23 cellular contexts compared by ENCODE assay signal in genomic region chr1:186739515-186739914, GRCh38. TPM values are rescaled to one million over a fixed set of nuclear protein-coding genes. Genes with fewer than 3 reads are reported as not detected.
DNase-seq lines count a peak whose midpoint lies in the region; ATAC-seq and TF ChIP-seq lines count a peak whose summit lies in the region.
"Had no signal": no experiment of that assay in that cellular context is flagged by ENCODE, and none has a peak within 500 bp of the region (broad histone marks: within the 10 kb centered on the region; RNA-seq: fewer than 3 reads in every experiment).

No MANE protein-coding gene starts in this region.

- no peak overlapping the region for H3K4ac ChIP-seq in neuronal stem cell (ENCODE audit: low read length)

- H4K91ac ChIP-seq in neuronal stem cell (ENCODE audit: low read depth, low read length, poor library complexity): no peak overlapping the region

- no peaks in the 10 kb centered on the region for H4K20me1 ChIP-seq in mammary epithelial cell (ENCODE audit: insufficient read depth, low read length)

- 87% methylated on average over 4 of the region's 4 CpGs for WGBS in mammary epithelial cell (ENCODE audit: low coverage, missing lambda C conversion rate)
- no CpG with 5 or more reads among the region's 4 CpGs for WGBS in neuronal stem cell (ENCODE audit: extremely low coverage in 2 of 2, insufficient read length in 2 of 2, insufficient replicate concordance in 1 of 2), 2 donors

- no peak overlapping the region for H2AK5ac ChIP-seq in neuronal stem cell (ENCODE audit: low read depth, low read length)

- H3K27ac ChIP-seq in mammary epithelial cell (ENCODE audit: insufficient read depth, low read depth, low read length) (peak overlapping the region; percentile 7), neuronal stem cell (replicated peaks; ENCODE audit: low read length) (no peak overlapping the region)
- H3K27ac ChIP-seq: C4-2B, GM23248 had no signal

- H3K9ac ChIP-seq in mammary epithelial cell (ENCODE audit: insufficient read depth, low read length) (no peak overlapping the region), neuronal stem cell (ENCODE audit: low read depth, low read length, poor library complexity) (no peak overlapping the region)
- H3K9ac ChIP-seq: GM23248 had no signal

- no peaks in the 10 kb centered on the region for H3K36me3 ChIP-seq in mammary epithelial cell (ENCODE audit: insufficient read depth, low read length)
- H3K36me3 ChIP-seq in neuronal stem cell (replicated peaks in 1 of 2; ENCODE audit: control insufficient read depth in 2 of 2, insufficient read depth in 2 of 2, low read length in 2 of 2): no peaks in the 10 kb centered on the region
- H3K36me3 ChIP-seq: HAP-1, MG63 had no signal

- no peaks in the 10 kb centered on the region for H3K9me3 Mint-ChIP-seq in activated T-cell treated with anti-CD3 and anti-CD28 coated beads, Interleukin-2, amount 50 U/mL, for 24 hours
- no peaks in the 10 kb centered on the region for H3K9me3 Mint-ChIP-seq in activated T-cell treated with anti-CD3 and anti-CD28 coated beads, Interleukin-2, amount 50 U/mL, for 4 hours
- H3K9me3 Mint-ChIP-seq in stimulated activated effector memory CD8-positive, alpha-beta T cell treated with anti-CD3 and anti-CD28 coated beads, Interleukin-12 subunit alpha, Interleukin-12 subunit beta, amount 100 ng/mL, for 72 hours: peaks cover 11% of the 10 kb centered on the region

- dilution Hi-C loops in mammary epithelial cell (cut with HindIII; ENCODE audit: low sequenced_read_pairs): no loop called here

- no peak for DNase-seq in activated T-cell treated with anti-CD3 and anti-CD28 coated beads, Interleukin-2, amount 50 U/mL, for 24 hours
- DNase-seq in activated T-cell treated with anti-CD3 and anti-CD28 coated beads, Interleukin-2, amount 50 U/mL, for 4 hours: no peak
- DNase-seq in KBM-7 (peak; percentile 3), mammary epithelial cell (peak; percentile 40), neuronal stem cell (ENCODE audit: low spot score) (no peak), DMS53 (lab: John Stamatoyannopoulos, UW) (no peak)
- DNase-seq in stimulated activated effector memory CD8-positive, alpha-beta T cell treated with anti-CD3 and anti-CD28 coated beads, Interleukin-12 subunit alpha, Interleukin-12 subunit beta, amount 100 ng/mL, for 72 hours (ENCODE audit: low spot score in 2 of 2): no peak
- DNase-seq: Calu3; CD8-positive, alpha-beta memory T cell; DMS153; GM23248; IMR-90; Karpas-422; MG63; NCI-H1048; NCI-H1417 treated with DMSO at 0.1 percent for 48 hours; NCI-H187; NCI-H446 treated with DMSO at 0.1 percent for 48 hours; NCI-H526 treated with DMSO at 0.1 percent for 48 hours; SW 1271 had no signal

- H3K4me1 ChIP-seq in mammary epithelial cell (ENCODE audit: insufficient read depth, low read length) (peaks cover 34% of the 10 kb centered on the region), neuronal stem cell (ENCODE audit: control insufficient read depth in 2 of 2, insufficient read depth in 1 of 2, low read depth in 1 of 2, low read length in 2 of 2) (no peaks in the 10 kb centered on the region)
- H3K4me1 ChIP-seq: HAP-1 had no signal

- no peak overlapping the region for H3K4me3 Mint-ChIP-seq in activated T-cell treated with anti-CD3 and anti-CD28 coated beads, Interleukin-2, amount 50 U/mL, for 24 hours
- H3K4me3 Mint-ChIP-seq in activated T-cell treated with anti-CD3 and anti-CD28 coated beads, Interleukin-2, amount 50 U/mL, for 4 hours: no peak overlapping the region
- H3K4me3 Mint-ChIP-seq in stimulated activated effector memory CD8-positive, alpha-beta T cell treated with anti-CD3 and anti-CD28 coated beads, Interleukin-12 subunit alpha, Interleukin-12 subunit beta, amount 100 ng/mL, for 72 hours: no peak overlapping the region
- H3K4me3 Mint-ChIP-seq: CD8-positive, alpha-beta memory T cell had no signal

- BruUV-seq in mammary epithelial cell (replicated peaks; lab: Mats Ljungman, UMichigan): no TSS peak

- H3K4me3 ChIP-seq in mammary epithelial cell (replicated peaks in 1 of 3; ENCODE audit: insufficient read depth in 1 of 3, low read depth in 2 of 3, low read length in 3 of 3) (no peak overlapping the region), neuronal stem cell (ENCODE audit: low read length in 2 of 2) (no peak overlapping the region)
- H3K4me3 ChIP-seq: GM23248, HAP-1, MG63 had no signal

- no peaks in the 10 kb centered on the region for H3K79me1 ChIP-seq in neuronal stem cell (ENCODE audit: low read depth, low read length)

- no peak overlapping the region for H3K18ac ChIP-seq in neuronal stem cell (ENCODE audit: low read length)

- peak overlapping the region; percentile 27 for H3K27ac Mint-ChIP-seq in activated T-cell treated with anti-CD3 and anti-CD28 coated beads, Interleukin-2, amount 50 U/mL, for 24 hours
- no peak overlapping the region for H3K27ac Mint-ChIP-seq in stimulated activated effector memory CD8-positive, alpha-beta T cell treated with anti-CD3 and anti-CD28 coated beads, Interleukin-12 subunit alpha, Interleukin-12 subunit beta, amount 100 ng/mL, for 72 hours
- H3K27ac Mint-ChIP-seq: CD8-positive, alpha-beta memory T cell had no signal

- H3K27me3 Mint-ChIP-seq in activated T-cell treated with anti-CD3 and anti-CD28 coated beads, Interleukin-2, amount 50 U/mL, for 24 hours: peaks cover 8% of the 10 kb centered on the region
- no peaks in the 10 kb centered on the region for H3K27me3 Mint-ChIP-seq in activated T-cell treated with anti-CD3 and anti-CD28 coated beads, Interleukin-2, amount 50 U/mL, for 4 hours (ENCODE audit: low read depth)
- H3K27me3 Mint-ChIP-seq: CD8-positive, alpha-beta memory T cell had no signal

- H3K27me3 ChIP-seq in mammary epithelial cell (ENCODE audit: insufficient read depth, low read length) (no peaks in the 10 kb centered on the region), neuronal stem cell (ENCODE audit: control insufficient read depth in 3 of 3, insufficient read depth in 3 of 3, low read depth in 1 of 3, low read length in 3 of 3) (no peaks in the 10 kb centered on the region)
- H3K27me3 ChIP-seq: MG63 had no signal

- no peaks in the 10 kb centered on the region for H3K9me3 ChIP-seq in mammary epithelial cell (replicated peaks; ENCODE audit: insufficient read depth, low read length)
- H3K9me3 ChIP-seq in neuronal stem cell (replicated peaks in 1 of 2; ENCODE audit: control insufficient read depth in 2 of 2, insufficient read depth in 1 of 2, low read depth in 1 of 2, low read length in 2 of 2): no peaks in the 10 kb centered on the region
- H3K9me3 ChIP-seq: HAP-1, MG63 had no signal

- H2BK120ac ChIP-seq in neuronal stem cell (ENCODE audit: low read depth, low read length): no peak overlapping the region

- CTCF ChIA-PET in mammary epithelial cell (lab: Charles Lee; ENCODE audit: low non-redundant PET): no interaction called here

- H2BK15ac ChIP-seq in neuronal stem cell (ENCODE audit: low read length): no peak overlapping the region

- in situ Hi-C loops in KBM-7 (cut with MboI; ENCODE audit: low pct_unique_long_range_greater_than_20kb, low sequenced_read_pairs): no loop called here
- in situ Hi-C loops in mammary epithelial cell (cut with MboI; ENCODE audit: low sequenced_read_pairs in 2 of 2): no loop called here

- no peak for TF ChIP-seq CTCF in mammary epithelial cell (conservative IDR thresholded peaks at IDR 0.05 in 1 of 2, IDR thresholded peaks at IDR 0.05 in 1 of 2; ENCODE audit: extremely low read depth in 1 of 2, insufficient read depth in 1 of 2, low read depth in 1 of 2, low read length in 2 of 2)

- no peaks in the 10 kb centered on the region for H3K36me3 Mint-ChIP-seq in activated T-cell treated with anti-CD3 and anti-CD28 coated beads, Interleukin-2, amount 50 U/mL, for 24 hours (ENCODE audit: low read depth)
- H3K36me3 Mint-ChIP-seq in activated T-cell treated with anti-CD3 and anti-CD28 coated beads, Interleukin-2, amount 50 U/mL, for 4 hours (ENCODE audit: insufficient read depth): no peaks in the 10 kb centered on the region
- no peaks in the 10 kb centered on the region for H3K36me3 Mint-ChIP-seq in stimulated activated effector memory CD8-positive, alpha-beta T cell treated with anti-CD3 and anti-CD28 coated beads, Interleukin-12 subunit alpha, Interleukin-12 subunit beta, amount 100 ng/mL, for 72 hours
- H3K36me3 Mint-ChIP-seq: CD8-positive, alpha-beta memory T cell had no signal

- no peak overlapping the region for H2BK5ac ChIP-seq in neuronal stem cell (ENCODE audit: low read length)

- H2AFZ ChIP-seq in mammary epithelial cell (ENCODE audit: low read depth, low read length) (peak overlapping the region; percentile 32), neuronal stem cell (ENCODE audit: low read length) (peak overlapping the region; percentile 17)
- H2AFZ ChIP-seq: GM23248 had no signal

- H3K14ac ChIP-seq in neuronal stem cell (ENCODE audit: low read length): no peak overlapping the region

- ATAC-seq in activated T-cell treated with anti-CD3 and anti-CD28 coated beads, Interleukin-2, amount 50 U/mL, for 4 hours: no peak
- no peak for ATAC-seq in stimulated activated effector memory CD8-positive, alpha-beta T cell treated with anti-CD3 and anti-CD28 coated beads, Interleukin-12 subunit alpha, Interleukin-12 subunit beta, amount 100 ng/mL, for 72 hours
- ATAC-seq: Right ventricle myocardium inferior had no signal

- H3K4me1 Mint-ChIP-seq in activated T-cell treated with anti-CD3 and anti-CD28 coated beads, Interleukin-2, amount 50 U/mL, for 24 hours (ENCODE audit: low read depth): peaks cover 30% of the 10 kb centered on the region
- H3K4me1 Mint-ChIP-seq in activated T-cell treated with anti-CD3 and anti-CD28 coated beads, Interleukin-2, amount 50 U/mL, for 4 hours (ENCODE audit: low read depth): peaks cover 10% of the 10 kb centered on the region
- H3K4me1 Mint-ChIP-seq in stimulated activated effector memory CD8-positive, alpha-beta T cell treated with anti-CD3 and anti-CD28 coated beads, Interleukin-12 subunit alpha, Interleukin-12 subunit beta, amount 100 ng/mL, for 72 hours: peaks cover 7% of the 10 kb centered on the region
- H3K4me1 Mint-ChIP-seq: CD8-positive, alpha-beta memory T cell had no signal

- intact Hi-C loops in mammary epithelial cell (cut with micrococcal nuclease): no loop called here

- H3K4me2 ChIP-seq in mammary epithelial cell (ENCODE audit: insufficient read depth, low read depth, low read length): peak overlapping the region; percentile 11
- no peak overlapping the region for H3K4me2 ChIP-seq in neuronal stem cell (ENCODE audit: insufficient read depth, low read length, poor library complexity, severe bottlenecking)

- no peak overlapping the region for H2BK12ac ChIP-seq in neuronal stem cell (ENCODE audit: low read length)

- H3K23ac ChIP-seq in neuronal stem cell (ENCODE audit: low read depth, low read length, poor library complexity): no peak overlapping the region

- H3K79me2 ChIP-seq in mammary epithelial cell (ENCODE audit: insufficient read depth, low read length): no peaks in the 10 kb centered on the region

- H4K8ac ChIP-seq in neuronal stem cell (ENCODE audit: low read depth, low read length): no peak overlapping the region

RNA-seq across cellular contexts. Expression of gene PTGS2, which starts 59.3 kb away (rescaled TPM):
- 1 to 10 TPM; 1.2 to 5.4 (median 2.0) TPM for total RNA-seq in activated T-cell treated with anti-CD3 and anti-CD28 coated beads, Interleukin-2, amount 50 U/mL, for 4 hours
- total RNA-seq in mammary epithelial cell: 100 to 1,000 TPM in 1 of 2 donors, 10 to 100 TPM in 1; 11.7 to 304 TPM
- polyA plus RNA-seq in mammary epithelial cell: 13.5 TPM
- 17.1 TPM for polyA minus RNA-seq in mammary epithelial cell
- polyA plus RNA-seq in neuronal stem cell (2013, experiment 1 of 2): 0.01 TPM
- polyA plus RNA-seq in neuronal stem cell (2013, experiment 2 of 2): under 0.01 TPM
- polyA plus RNA-seq: CD8-positive, alpha-beta memory T cell had no signal

Comparison
In these comparisons a context has a peak if more than half of its experiments do, and no peak if none do; other contexts are left out.
1. DNase-seq: peak in KBM-7 (single experiment) and mammary epithelial cell (single experiment); none in activated T-cell treated with anti-CD3 and anti-CD28 coated beads, Interleukin-2, amount 50 U/mL, for 24 hours (single experiment), activated T-cell treated with anti-CD3 and anti-CD28 coated beads, Interleukin-2, amount 50 U/mL, for 4 hours (single experiment), neuronal stem cell (single experiment), stimulated activated effector memory CD8-positive, alpha-beta T cell treated with anti-CD3 and anti-CD28 coated beads, Interleukin-12 subunit alpha, Interleukin-12 subunit beta, amount 100 ng/mL, for 72 hours (0 of 2) and DMS53 (single experiment).